ENCODE assay signal across 1 cellular context in genomic region chr19:33093420-33094210, GRCh38.
A peak's percentile ranks its signal among the peaks of the same experiment; 100 is the strongest.
TF ChIP-seq lines count a peak whose summit lies in the region.

No MANE protein-coding gene starts in this region.

TF ChIP-seq in K562, 482 proteins besides CTCF, POLR2A, EP300 and RAD21 (continued from another document):
- TF ChIP-seq UBTF (IDR thresholded peaks at IDR 0.05; ENCODE audit: borderline replicate concordance in 1 of 2, low read depth in 2 of 2, low read length in 2 of 2) (0 out of 4 replicates have a peak, but pooled peaks of 1 of the 2 experiments have one; percentile 23), SMARCA4 (IDR thresholded peaks at IDR 0.05) (peak; percentile 48; the same call in 1 of the 2 replicates), ARNT (IDR thresholded peaks at IDR 0.05) (0 out of 4 replicates have a peak, but pooled peaks of 1 of the 2 experiments have one; percentile 29), JUN (IDR thresholded peaks at IDR 0.05; ENCODE audit: borderline replicate concordance, low read depth, low read length) (0 out of 2 replicates have a peak, but pooled peaks have one; percentile 30), JUN (CRISPR knock-in tag; IDR thresholded peaks at IDR 0.05; ENCODE audit: borderline replicate concordance) (no peak), CUX1 (CRISPR knock-in tag; IDR thresholded peaks at IDR 0.05) (no peak), SAFB2 (IDR thresholded peaks at IDR 0.05; ENCODE audit: borderline replicate concordance, low read depth, low read length, severe bottlenecking) (no peak), HES1 (IDR thresholded peaks at IDR 0.05; ENCODE audit: low read depth) (no peak), HDAC2 (IDR thresholded peaks at IDR 0.05) (0 out of 2 replicates have a peak, but pooled peaks have one; percentile 16)
